Comparison of ENCODE assay signal across 8 cellular contexts in genomic region chr5:128083033-128083810, GRCh38. TPM values are rescaled to one million over a fixed set of nuclear protein-coding genes. Genes with fewer than 3 reads are reported as not detected.
DNase-seq lines count a peak whose midpoint lies in the region; ATAC-seq and TF ChIP-seq lines count a peak whose summit lies in the region.

Gene SLC12A2 (plus strand): TSS chr5:128083766. CDS start chr5:128083955, 189 bp downstream.

- H4K20me1 ChIP-seq in MM.1S (ENCODE audit: insufficient read depth, low read length) (no peaks in the 10 kb centered on the region), neural progenitor cell (ENCODE audit: low read depth) (peaks cover 23% of the 10 kb centered on the region)

- H3K27ac ChIP-seq in MM.1S (ENCODE audit: low read length) (peak within 1 kb of the TSS; percentile 87), SJCRH30 (peak within 1 kb of the TSS; percentile 94), foreskin keratinocyte (peak within 1 kb of the TSS; percentile 92), neural progenitor cell (peak within 1 kb of the TSS; percentile 64), stomach smooth muscle (ENCODE audit: low read length) (peak within 1 kb of the TSS; percentile 88)

- no peak for TF ChIP-seq CTCF in MM.1S (IDR thresholded peaks at IDR 0.05; ENCODE audit: low read length)
- TF ChIP-seq CTCF in foreskin keratinocyte (conservative IDR thresholded peaks at IDR 0.05), result no peak
- no peak for TF ChIP-seq CTCF in neural progenitor cell (IDR thresholded peaks at IDR 0.05)

- H3K4me1 ChIP-seq in MM.1S (ENCODE audit: low read length) (peaks cover 14% of the 10 kb centered on the region), SJCRH30 (peaks cover 3% of the 10 kb centered on the region; the same call in 1 of the 2 replicates), foreskin keratinocyte (peaks cover 19% of the 10 kb centered on the region), neural progenitor cell (peaks cover 14% of the 10 kb centered on the region), stomach smooth muscle (ENCODE audit: control insufficient read depth, insufficient read depth, low read length) (peaks cover 20% of the 10 kb centered on the region)

- H3K36me3 Mint-ChIP-seq in neural progenitor cell, result peaks cover 15% of the 10 kb centered on the region

- peak; percentile 92 for DNase-seq in GDM1 (lab: John Stamatoyannopoulos, UW)
- peak; percentile 95 for DNase-seq in HCEC 1CT
- DNase-seq in MM.1S, result peak; percentile 96
- DNase-seq in SJCRH30, result peak; percentile 94 to 95
- DNase-seq in activated gamma-delta T cell treated with anti-CD3 and anti-CD28 coated beads, Interleukin-2, amount 50 U/mL, for 16 hours (ENCODE audit: low read depth), result peak; percentile 82
- peak; percentile 91 to 96 for DNase-seq in foreskin keratinocyte
- DNase-seq in neural progenitor cell (ENCODE audit: low spot score), result peak; percentile 96

- H3K36me3 ChIP-seq in MM.1S (replicated peaks; ENCODE audit: insufficient read depth, low read length), result no peaks in the 10 kb centered on the region; the same call in 1 of the 2 replicates
- H3K36me3 ChIP-seq in SJCRH30, result no peaks in the 10 kb centered on the region
- H3K36me3 ChIP-seq in neural progenitor cell, result no peaks in the 10 kb centered on the region
- no peaks in the 10 kb centered on the region for H3K36me3 ChIP-seq in stomach smooth muscle (ENCODE audit: control insufficient read depth in 2 of 2, insufficient read depth in 2 of 2, low read length in 2 of 2)

- H3K27me3 ChIP-seq in MM.1S (replicated peaks; ENCODE audit: insufficient read depth, low read length), result no peaks in the 10 kb centered on the region
- no peaks in the 10 kb centered on the region for H3K27me3 ChIP-seq in SJCRH30
- H3K27me3 ChIP-seq in foreskin keratinocyte, result no peaks in the 10 kb centered on the region
- H3K27me3 ChIP-seq in neural progenitor cell, result peaks cover 15% of the 10 kb centered on the region
- H3K27me3 ChIP-seq in stomach smooth muscle (ENCODE audit: control insufficient read depth in 1 of 2, insufficient read depth in 2 of 2, low read length in 2 of 2), result no peaks in the 10 kb centered on the region

- H3K9ac ChIP-seq in MM.1S (ENCODE audit: low read length) (peak within 1 kb of the TSS; percentile 85), neural progenitor cell (peak within 1 kb of the TSS; percentile 10), stomach smooth muscle (ENCODE audit: low read length in 2 of 2) (peak within 1 kb of the TSS; percentile 68 to 84)

- H3K9me3 ChIP-seq in MM.1S (replicated peaks; ENCODE audit: insufficient read depth, low read length) (no peaks in the 10 kb centered on the region), SJCRH30 (replicated peaks) (no peaks in the 10 kb centered on the region), neural progenitor cell (ENCODE audit: low read depth) (no peaks in the 10 kb centered on the region), stomach smooth muscle (ENCODE audit: control insufficient read depth in 2 of 2, low read length in 2 of 2) (no peaks in the 10 kb centered on the region)

- H3K79me2 ChIP-seq in MM.1S (ENCODE audit: low read length) (peaks cover 36% of the 10 kb centered on the region), neural progenitor cell (ENCODE audit: low read depth) (peaks cover 21% of the 10 kb centered on the region)

- H3F3A ChIP-seq in MM.1S (ENCODE audit: insufficient read depth, low read length) (peaks cover 11% of the 10 kb centered on the region), neural progenitor cell (ENCODE audit: low read depth) (peaks cover 25% of the 10 kb centered on the region)

- H3K4me3 ChIP-seq in MM.1S (ENCODE audit: low read length) (peak within 1 kb of the TSS; percentile 74), SJCRH30 (peak within 1 kb of the TSS; percentile 98), neural progenitor cell (peak within 1 kb of the TSS; percentile 89), stomach smooth muscle (ENCODE audit: low read length in 2 of 2) (peak within 1 kb of the TSS; percentile 60 to 93)

- peak within 1 kb of the TSS; percentile 85 for H3K27ac Mint-ChIP-seq in neural progenitor cell

- H3K4me3 Mint-ChIP-seq in neural progenitor cell, result peak within 1 kb of the TSS; percentile 96

- ATAC-seq in foreskin keratinocyte, result peak; percentile 76

- peaks cover 48% of the 10 kb centered on the region for H3K4me1 Mint-ChIP-seq in neural progenitor cell

- H3K4me2 ChIP-seq in MM.1S (ENCODE audit: low read depth, low read length) (peak within 1 kb of the TSS; percentile 86), neural progenitor cell (peak within 1 kb of the TSS; percentile 88)

- H2AFZ ChIP-seq in MM.1S (ENCODE audit: low read length) (peak within 1 kb of the TSS; percentile 93), neural progenitor cell (replicated peaks) (peak within 1 kb of the TSS; percentile 88)

- H3K9me3 Mint-ChIP-seq in neural progenitor cell, result no peaks in the 10 kb centered on the region

- no peaks in the 10 kb centered on the region; the same call in 1 of the 2 replicates for H3K9me2 ChIP-seq in MM.1S (replicated peaks; ENCODE audit: insufficient read depth, low read length)

- no peaks in the 10 kb centered on the region for H3K27me3 Mint-ChIP-seq in neural progenitor cell (ENCODE audit: insufficient read depth, low read depth)

RNA-seq across cellular contexts. Expression of gene SLC12A2, which starts in this region (rescaled TPM):
- 29.1 and 31.4 TPM in 2 replicates for total RNA-seq in SJCRH30 (2014; rRNA removed; shearing (Covaris generic))
- total RNA-seq in foreskin keratinocyte, result 19.4 and 23.0 TPM in 2 replicates
- polyA plus RNA-seq in foreskin keratinocyte, result 2.6 and 3.3 TPM in 2 replicates
- 15.6 and 24.6 TPM in 2 replicates for total RNA-seq in neural progenitor cell (ENCODE audit: low replicate concordance)

Comparison
In these comparisons a context has a peak if more than half of its experiments do, and no peak if none do; other contexts are left out.
1. Peak in every context shown above with its lines: DNase-seq, ATAC-seq, H3K4me3 ChIP-seq and H3K27ac ChIP-seq.
2. H3K9ac ChIP-seq: peak in every context shown above with its lines; median percentile 85 in MM.1S; 76 in stomach smooth muscle; 10 in neural progenitor cell.